ENCODE assay signal across 8 cellular contexts in genomic region chr2:73987109-73987947, GRCh38. TPM values are rescaled to one million over a fixed set of nuclear protein-coding genes. Genes with fewer than 3 reads are reported as not detected.
DNase-seq lines count a peak whose midpoint lies in the region; ATAC-seq and TF ChIP-seq lines count a peak whose summit lies in the region.

No MANE protein-coding gene starts in this region.

- peak; percentile 73 for ATAC-seq in Right ventricle myocardium superior (ENCODE audit: poor library complexity)
- no peak for ATAC-seq in GM18861 (IDR thresholded peaks at IDR 0.05; ENCODE audit: unreplicated experiment)

- TF ChIP-seq CTCF in right atrium auricular region (IDR thresholded peaks at IDR 0.05) (peak in 1 of 2 donors; percentile 68), esophagus squamous epithelium (IDR thresholded peaks at IDR 0.05) (peak in 3 of 6 experiments; percentile 31 to 47 (median 40))

- intact Hi-C loops in Right ventricle myocardium superior (cut with DNase I), result loop anchor here (10.0 kb wide), 1 partner anchor 157 kb away; the partner anchor contains the start of gene BOLA3
- intact Hi-C loops in esophagus squamous epithelium (cut with DNase I), result no loop called here

- no peaks in the 10 kb centered on the region for H3K9me3 ChIP-seq in right atrium auricular region
- H3K9me3 ChIP-seq in esophagus squamous epithelium, result no peaks in the 10 kb centered on the region

- H3K27ac ChIP-seq in right atrium auricular region (peak overlapping the region in 1 of 2 donors; percentile 22), esophagus squamous epithelium (peak overlapping the region in 3 of 4 donors; percentile 3 to 99 (median 88))

- H3K36me3 ChIP-seq in right atrium auricular region, result no peaks in the 10 kb centered on the region
- H3K36me3 ChIP-seq in esophagus squamous epithelium, result peaks cover 0 to 20% (median 0%) of the 10 kb centered on the region in 3 donors

- 23 to 57% methylated on average over 6 to 18 of the region's 24 CpGs for WGBS in esophagus squamous epithelium, 2 donors

- TF ChIP-seq POLR2A in esophagus squamous epithelium (IDR thresholded peaks at IDR 0.05), result no peak

- H3K4me3 ChIP-seq in right atrium auricular region (peak overlapping the region in 1 of 2 donors; percentile 16), esophagus squamous epithelium (peak overlapping the region; percentile 24 to 89 (median 76))

- H3K27me3 ChIP-seq in right atrium auricular region (no peaks in the 10 kb centered on the region), esophagus squamous epithelium (no peaks in the 10 kb centered on the region)

- DNase-seq in Right ventricle myocardium superior, result peak; percentile 69
- DNase-seq in right atrium auricular region (ENCODE audit: low spot score), result no peak
- DNase-seq in activated CD4-positive, alpha-beta T cell treated with anti-CD3 and anti-CD28 coated beads, Interleukin-2, amount 50 U/mL, for 1 hour, result peak; percentile 37
- no peak for DNase-seq in esophagus squamous epithelium (lab: John Stamatoyannopoulos, UW)
- peak; percentile 13 for DNase-seq in non-pigmented ciliary epithelial cell (ENCODE audit: low read depth)
- DNase-seq in NCI-H2107 (lab: John Stamatoyannopoulos, UW), result no peak
- DNase-seq in KG1 (lab: John Stamatoyannopoulos, UW), result no peak

- peaks cover 0 to 48% of the 10 kb centered on the region in 2 donors for H3K4me1 ChIP-seq in right atrium auricular region
- peaks cover 42 to 90% (median 43%) of the 10 kb centered on the region in 3 donors for H3K4me1 ChIP-seq in esophagus squamous epithelium

RNA-seq across cellular contexts. Expression of gene TET3, which starts 2.6 kb away (rescaled TPM):
- total RNA-seq in Right ventricle myocardium superior, result 2.0 TPM
- 1 to 10 TPM; 1.9 to 3.9 TPM for total RNA-seq in right atrium auricular region
- 10 to 100 TPM in 3 of 4 donors, 1 to 10 TPM in 1; 6.6 to 20.2 (median 16.2) TPM for total RNA-seq in esophagus squamous epithelium

Comparison
In these comparisons a context has a peak if more than half of its experiments do, and no peak if none do; other contexts are left out.
1. DNase-seq: peak in Right ventricle myocardium superior (single experiment), activated CD4-positive, alpha-beta T cell treated with anti-CD3 and anti-CD28 coated beads, Interleukin-2, amount 50 U/mL, for 1 hour (single experiment) and non-pigmented ciliary epithelial cell (single experiment); none in right atrium auricular region (single experiment), esophagus squamous epithelium (single experiment), NCI-H2107 (single experiment) and KG1 (single experiment).